ENCODE assay signal across 1 cellular context in the genomic region with DNA sequence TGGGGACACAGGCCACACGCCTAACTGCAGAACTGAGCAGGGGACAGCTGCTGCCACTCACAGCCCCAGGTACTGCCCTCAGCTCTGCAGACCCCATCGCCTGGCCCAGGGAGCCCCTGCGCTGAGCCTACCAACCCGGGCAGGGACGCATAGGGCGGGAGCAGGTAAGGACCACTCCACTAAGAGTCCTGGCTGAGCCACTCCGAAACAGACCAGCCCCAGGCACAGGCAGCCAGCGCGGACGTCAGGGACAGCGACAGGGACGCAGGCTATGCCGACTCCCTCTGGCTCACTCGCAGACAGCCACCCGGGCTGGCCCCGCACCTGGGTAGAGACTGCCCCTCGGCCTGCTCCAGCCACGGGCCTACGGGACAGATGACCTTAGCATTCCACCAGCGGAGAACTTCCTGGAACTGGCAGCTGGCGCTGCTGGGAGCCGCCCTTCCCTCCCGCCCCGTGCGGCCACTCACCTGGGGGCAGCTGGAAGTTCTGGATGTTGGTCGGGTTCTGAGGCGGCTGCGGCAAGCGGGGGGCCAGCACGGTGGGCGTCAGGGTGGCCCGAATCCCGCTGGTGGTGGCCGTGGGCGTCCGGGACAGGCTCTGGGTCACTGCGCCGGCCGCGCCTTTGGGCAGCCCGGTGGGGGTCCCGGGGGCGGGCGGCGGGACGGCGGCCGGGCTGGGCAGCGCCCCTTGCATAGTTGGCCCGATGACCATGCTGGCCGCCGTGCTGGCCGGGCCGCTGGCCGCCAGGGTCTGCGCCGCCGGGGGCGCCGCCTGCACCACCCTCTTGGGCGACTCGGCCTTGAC.
TF ChIP-seq lines count a peak whose summit lies in the region.

No MANE protein-coding gene starts in this region.

TF ChIP-seq in HepG2, 621 proteins besides CTCF, POLR2A, EP300 and RAD21 (continued from another document and continues in another):
- TF ChIP-seq AGO2 (optimal IDR thresholded peaks at IDR 0.05; ENCODE audit: low read depth, low read length) (peak; percentile 72), ZNF343 (CRISPR knock-in tag; IDR thresholded peaks at IDR 0.05) (no peak), GTF2F1 (IDR thresholded peaks at IDR 0.05; ENCODE audit: low read length) (no peak), ZNF841 (CRISPR knock-in tag; IDR thresholded peaks at IDR 0.05; ENCODE audit: borderline replicate concordance) (no peak), EZH2 (conservative IDR thresholded peaks at IDR 0.05; ENCODE audit: low read depth, low read length) (no peak), SATB2 (CRISPR knock-in tag; IDR thresholded peaks at IDR 0.05) (0 out of 2 replicates have a peak, but pooled peaks have one; percentile 50), ZNF205 (CRISPR knock-in tag; IDR thresholded peaks at IDR 0.05) (peak; percentile 52; the same call in 1 of the 2 replicates), RBFOX2 (IDR thresholded peaks at IDR 0.05; ENCODE audit: low read depth, low read length) (peak; percentile 54; the same call in 1 of the 2 replicates), NCOR1 (IDR thresholded peaks at IDR 0.05; ENCODE audit: borderline replicate concordance, low read length) (no peak), ZNF816 (CRISPR knock-in tag; IDR thresholded peaks at IDR 0.05; ENCODE audit: borderline replicate concordance) (no peak), KAT2B (IDR thresholded peaks at IDR 0.05; ENCODE audit: borderline replicate concordance, low read depth, low read length) (no peak), SP5 (CRISPR knock-in tag; IDR thresholded peaks at IDR 0.05; ENCODE audit: borderline replicate concordance, low read depth) (peak; percentile 42; the same call in 1 of the 2 replicates), TBP (CRISPR knock-in tag; IDR thresholded peaks at IDR 0.05) (no peak), ONECUT2 (CRISPR knock-in tag; IDR thresholded peaks at IDR 0.05) (0 out of 2 replicates have a peak, but pooled peaks have one; percentile 20), NONO (IDR thresholded peaks at IDR 0.05) (no peak), NONO (CRISPR knock-in tag; conservative IDR thresholded peaks at IDR 0.05) (peak; percentile 77; the same call in 1 of the 2 replicates), MAFF (IDR thresholded peaks at IDR 0.05; ENCODE audit: low read depth, low read length) (no peak), RFX3 (CRISPR knock-in tag; IDR thresholded peaks at IDR 0.05) (no peak), FOXJ3 (CRISPR knock-in tag; IDR thresholded peaks at IDR 0.05; ENCODE audit: borderline replicate concordance) (no peak), RNF2 (conservative IDR thresholded peaks at IDR 0.05; ENCODE audit: low read depth) (no peak), ZNF354B (CRISPR knock-in tag; IDR thresholded peaks at IDR 0.05) (no peak), RORA (CRISPR knock-in tag; IDR thresholded peaks at IDR 0.05) (no peak), ZNF7 (CRISPR knock-in tag; IDR thresholded peaks at IDR 0.05) (no peak), CBX2 (IDR thresholded peaks at IDR 0.05; ENCODE audit: low read depth, low read length) (no peak), CBX2 (CRISPR knock-in tag; IDR thresholded peaks at IDR 0.05; ENCODE audit: low read depth) (no peak), ZNF780A (CRISPR knock-in tag; IDR thresholded peaks at IDR 0.05) (no peak)
- TF ChIP-seq, protein P1, sequence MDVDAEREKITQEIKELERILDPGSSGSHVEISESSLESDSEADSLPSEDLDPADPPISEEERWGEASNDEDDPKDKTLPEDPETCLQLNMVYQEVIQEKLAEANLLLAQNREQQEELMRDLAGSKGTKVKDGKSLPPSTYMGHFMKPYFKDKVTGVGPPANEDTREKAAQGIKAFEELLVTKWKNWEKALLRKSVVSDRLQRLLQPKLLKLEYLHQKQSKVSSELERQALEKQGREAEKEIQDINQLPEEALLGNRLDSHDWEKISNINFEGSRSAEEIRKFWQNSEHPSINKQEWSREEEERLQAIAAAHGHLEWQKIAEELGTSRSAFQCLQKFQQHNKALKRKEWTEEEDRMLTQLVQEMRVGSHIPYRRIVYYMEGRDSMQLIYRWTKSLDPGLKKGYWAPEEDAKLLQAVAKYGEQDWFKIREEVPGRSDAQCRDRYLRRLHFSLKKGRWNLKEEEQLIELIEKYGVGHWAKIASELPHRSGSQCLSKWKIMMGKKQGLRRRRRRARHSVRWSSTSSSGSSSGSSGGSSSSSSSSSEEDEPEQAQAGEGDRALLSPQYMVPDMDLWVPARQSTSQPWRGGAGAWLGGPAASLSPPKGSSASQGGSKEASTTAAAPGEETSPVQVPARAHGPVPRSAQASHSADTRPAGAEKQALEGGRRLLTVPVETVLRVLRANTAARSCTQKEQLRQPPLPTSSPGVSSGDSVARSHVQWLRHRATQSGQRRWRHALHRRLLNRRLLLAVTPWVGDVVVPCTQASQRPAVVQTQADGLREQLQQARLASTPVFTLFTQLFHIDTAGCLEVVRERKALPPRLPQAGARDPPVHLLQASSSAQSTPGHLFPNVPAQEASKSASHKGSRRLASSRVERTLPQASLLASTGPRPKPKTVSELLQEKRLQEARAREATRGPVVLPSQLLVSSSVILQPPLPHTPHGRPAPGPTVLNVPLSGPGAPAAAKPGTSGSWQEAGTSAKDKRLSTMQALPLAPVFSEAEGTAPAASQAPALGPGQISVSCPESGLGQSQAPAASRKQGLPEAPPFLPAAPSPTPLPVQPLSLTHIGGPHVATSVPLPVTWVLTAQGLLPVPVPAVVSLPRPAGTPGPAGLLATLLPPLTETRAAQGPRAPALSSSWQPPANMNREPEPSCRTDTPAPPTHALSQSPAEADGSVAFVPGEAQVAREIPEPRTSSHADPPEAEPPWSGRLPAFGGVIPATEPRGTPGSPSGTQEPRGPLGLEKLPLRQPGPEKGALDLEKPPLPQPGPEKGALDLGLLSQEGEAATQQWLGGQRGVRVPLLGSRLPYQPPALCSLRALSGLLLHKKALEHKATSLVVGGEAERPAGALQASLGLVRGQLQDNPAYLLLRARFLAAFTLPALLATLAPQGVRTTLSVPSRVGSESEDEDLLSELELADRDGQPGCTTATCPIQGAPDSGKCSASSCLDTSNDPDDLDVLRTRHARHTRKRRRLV (CRISPR knock-in tag; IDR thresholded peaks at IDR 0.05) = peak; percentile 64; the same call in 1 of the 2 replicates
- TF ChIP-seq, protein P2, sequence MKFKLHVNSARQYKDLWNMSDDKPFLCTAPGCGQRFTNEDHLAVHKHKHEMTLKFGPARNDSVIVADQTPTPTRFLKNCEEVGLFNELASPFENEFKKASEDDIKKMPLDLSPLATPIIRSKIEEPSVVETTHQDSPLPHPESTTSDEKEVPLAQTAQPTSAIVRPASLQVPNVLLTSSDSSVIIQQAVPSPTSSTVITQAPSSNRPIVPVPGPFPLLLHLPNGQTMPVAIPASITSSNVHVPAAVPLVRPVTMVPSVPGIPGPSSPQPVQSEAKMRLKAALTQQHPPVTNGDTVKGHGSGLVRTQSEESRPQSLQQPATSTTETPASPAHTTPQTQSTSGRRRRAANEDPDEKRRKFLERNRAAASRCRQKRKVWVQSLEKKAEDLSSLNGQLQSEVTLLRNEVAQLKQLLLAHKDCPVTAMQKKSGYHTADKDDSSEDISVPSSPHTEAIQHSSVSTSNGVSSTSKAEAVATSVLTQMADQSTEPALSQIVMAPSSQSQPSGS (CRISPR knock-in tag; IDR thresholded peaks at IDR 0.05) = no peak
- TF ChIP-seq, protein P3, sequence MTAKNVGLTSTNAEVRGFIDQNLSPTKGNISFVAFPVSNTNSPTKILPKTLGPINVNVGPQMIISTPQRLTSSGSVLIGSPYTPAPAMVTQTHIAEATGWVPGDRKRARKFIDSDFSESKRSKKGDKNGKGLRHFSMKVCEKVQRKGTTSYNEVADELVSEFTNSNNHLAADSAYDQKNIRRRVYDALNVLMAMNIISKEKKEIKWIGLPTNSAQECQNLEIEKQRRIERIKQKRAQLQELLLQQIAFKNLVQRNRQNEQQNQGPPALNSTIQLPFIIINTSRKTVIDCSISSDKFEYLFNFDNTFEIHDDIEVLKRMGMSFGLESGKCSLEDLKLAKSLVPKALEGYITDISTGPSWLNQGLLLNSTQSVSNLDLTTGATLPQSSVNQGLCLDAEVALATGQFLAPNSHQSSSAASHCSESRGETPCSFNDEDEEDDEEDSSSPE (CRISPR knock-in tag; IDR thresholded peaks at IDR 0.05) = 0 out of 2 replicates have a peak, but pooled peaks have one; percentile 22
- TF ChIP-seq, protein P4, sequence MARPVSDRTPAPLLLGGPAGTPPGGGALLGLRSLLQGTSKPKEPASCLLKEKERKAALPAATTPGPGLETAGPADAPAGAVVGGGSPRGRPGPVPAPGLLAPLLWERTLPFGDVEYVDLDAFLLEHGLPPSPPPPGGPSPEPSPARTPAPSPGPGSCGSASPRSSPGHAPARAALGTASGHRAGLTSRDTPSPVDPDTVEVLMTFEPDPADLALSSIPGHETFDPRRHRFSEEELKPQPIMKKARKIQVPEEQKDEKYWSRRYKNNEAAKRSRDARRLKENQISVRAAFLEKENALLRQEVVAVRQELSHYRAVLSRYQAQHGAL (CRISPR knock-in tag; IDR thresholded peaks at IDR 0.05; ENCODE audit: not compliant biosample characterization) = no peak
- TF ChIP-seq, protein P5, sequence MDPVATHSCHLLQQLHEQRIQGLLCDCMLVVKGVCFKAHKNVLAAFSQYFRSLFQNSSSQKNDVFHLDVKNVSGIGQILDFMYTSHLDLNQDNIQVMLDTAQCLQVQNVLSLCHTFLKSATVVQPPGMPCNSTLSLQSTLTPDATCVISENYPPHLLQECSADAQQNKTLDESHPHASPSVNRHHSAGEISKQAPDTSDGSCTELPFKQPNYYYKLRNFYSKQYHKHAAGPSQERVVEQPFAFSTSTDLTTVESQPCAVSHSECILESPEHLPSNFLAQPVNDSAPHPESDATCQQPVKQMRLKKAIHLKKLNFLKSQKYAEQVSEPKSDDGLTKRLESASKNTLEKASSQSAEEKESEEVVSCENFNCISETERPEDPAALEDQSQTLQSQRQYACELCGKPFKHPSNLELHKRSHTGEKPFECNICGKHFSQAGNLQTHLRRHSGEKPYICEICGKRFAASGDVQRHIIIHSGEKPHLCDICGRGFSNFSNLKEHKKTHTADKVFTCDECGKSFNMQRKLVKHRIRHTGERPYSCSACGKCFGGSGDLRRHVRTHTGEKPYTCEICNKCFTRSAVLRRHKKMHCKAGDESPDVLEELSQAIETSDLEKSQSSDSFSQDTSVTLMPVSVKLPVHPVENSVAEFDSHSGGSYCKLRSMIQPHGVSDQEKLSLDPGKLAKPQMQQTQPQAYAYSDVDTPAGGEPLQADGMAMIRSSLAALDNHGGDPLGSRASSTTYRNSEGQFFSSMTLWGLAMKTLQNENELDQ (CRISPR knock-in tag; IDR thresholded peaks at IDR 0.05; ENCODE audit: borderline replicate concordance) = no peak
- TF ChIP-seq, protein P6, sequence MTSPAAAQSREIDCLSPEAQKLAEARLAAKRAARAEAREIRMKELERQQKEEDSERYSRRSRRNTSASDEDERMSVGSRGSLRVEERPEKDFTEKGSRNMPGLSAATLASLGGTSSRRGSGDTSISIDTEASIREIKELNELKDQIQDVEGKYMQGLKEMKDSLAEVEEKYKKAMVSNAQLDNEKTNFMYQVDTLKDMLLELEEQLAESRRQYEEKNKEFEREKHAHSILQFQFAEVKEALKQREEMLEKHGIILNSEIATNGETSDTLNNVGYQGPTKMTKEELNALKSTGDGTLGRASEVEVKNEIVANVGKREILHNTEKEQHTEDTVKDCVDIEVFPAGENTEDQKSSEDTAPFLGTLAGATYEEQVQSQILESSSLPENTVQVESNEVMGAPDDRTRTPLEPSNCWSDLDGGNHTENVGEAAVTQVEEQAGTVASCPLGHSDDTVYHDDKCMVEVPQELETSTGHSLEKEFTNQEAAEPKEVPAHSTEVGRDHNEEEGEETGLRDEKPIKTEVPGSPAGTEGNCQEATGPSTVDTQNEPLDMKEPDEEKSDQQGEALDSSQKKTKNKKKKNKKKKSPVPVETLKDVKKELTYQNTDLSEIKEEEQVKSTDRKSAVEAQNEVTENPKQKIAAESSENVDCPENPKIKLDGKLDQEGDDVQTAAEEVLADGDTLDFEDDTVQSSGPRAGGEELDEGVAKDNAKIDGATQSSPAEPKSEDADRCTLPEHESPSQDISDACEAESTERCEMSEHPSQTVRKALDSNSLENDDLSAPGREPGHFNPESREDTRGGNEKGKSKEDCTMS (CRISPR knock-in tag; conservative IDR thresholded peaks at IDR 0.05) = no peak
- TF ChIP-seq, protein P7, sequence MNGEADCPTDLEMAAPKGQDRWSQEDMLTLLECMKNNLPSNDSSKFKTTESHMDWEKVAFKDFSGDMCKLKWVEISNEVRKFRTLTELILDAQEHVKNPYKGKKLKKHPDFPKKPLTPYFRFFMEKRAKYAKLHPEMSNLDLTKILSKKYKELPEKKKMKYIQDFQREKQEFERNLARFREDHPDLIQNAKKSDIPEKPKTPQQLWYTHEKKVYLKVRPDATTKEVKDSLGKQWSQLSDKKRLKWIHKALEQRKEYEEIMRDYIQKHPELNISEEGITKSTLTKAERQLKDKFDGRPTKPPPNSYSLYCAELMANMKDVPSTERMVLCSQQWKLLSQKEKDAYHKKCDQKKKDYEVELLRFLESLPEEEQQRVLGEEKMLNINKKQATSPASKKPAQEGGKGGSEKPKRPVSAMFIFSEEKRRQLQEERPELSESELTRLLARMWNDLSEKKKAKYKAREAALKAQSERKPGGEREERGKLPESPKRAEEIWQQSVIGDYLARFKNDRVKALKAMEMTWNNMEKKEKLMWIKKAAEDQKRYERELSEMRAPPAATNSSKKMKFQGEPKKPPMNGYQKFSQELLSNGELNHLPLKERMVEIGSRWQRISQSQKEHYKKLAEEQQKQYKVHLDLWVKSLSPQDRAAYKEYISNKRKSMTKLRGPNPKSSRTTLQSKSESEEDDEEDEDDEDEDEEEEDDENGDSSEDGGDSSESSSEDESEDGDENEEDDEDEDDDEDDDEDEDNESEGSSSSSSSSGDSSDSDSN (CRISPR knock-in tag; IDR thresholded peaks at IDR 0.05) = peak; percentile 96
- TF ChIP-seq, protein P8, sequence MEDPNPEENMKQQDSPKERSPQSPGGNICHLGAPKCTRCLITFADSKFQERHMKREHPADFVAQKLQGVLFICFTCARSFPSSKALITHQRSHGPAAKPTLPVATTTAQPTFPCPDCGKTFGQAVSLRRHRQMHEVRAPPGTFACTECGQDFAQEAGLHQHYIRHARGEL (CRISPR knock-in tag; IDR thresholded peaks at IDR 0.05) = 0 out of 2 replicates have a peak, but pooled peaks have one; percentile 66
- TF ChIP-seq, protein P9, sequence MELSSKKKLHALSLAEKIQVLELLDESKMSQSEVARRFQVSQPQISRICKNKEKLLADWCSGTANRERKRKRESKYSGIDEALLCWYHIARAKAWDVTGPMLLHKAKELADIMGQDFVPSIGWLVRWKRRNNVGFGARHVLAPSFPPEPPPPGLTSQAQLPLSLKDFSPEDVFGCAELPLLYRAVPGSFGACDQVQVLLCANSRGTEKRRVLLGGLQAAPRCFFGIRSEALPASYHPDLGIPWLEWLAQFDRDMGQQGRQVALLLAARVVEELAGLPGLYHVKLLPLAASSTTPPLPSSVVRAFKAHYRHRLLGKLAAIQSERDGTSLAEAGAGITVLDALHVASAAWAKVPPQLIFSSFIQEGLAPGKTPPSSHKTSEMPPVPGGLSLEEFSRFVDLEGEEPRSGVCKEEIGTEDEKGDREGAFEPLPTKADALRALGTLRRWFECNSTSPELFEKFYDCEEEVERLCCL (CRISPR knock-in tag; IDR thresholded peaks at IDR 0.05; ENCODE audit: borderline replicate concordance) = peak; percentile 73; the same call in 1 of the 2 replicates
